ENCODE assay signal across 8 cellular contexts in the genomic region with DNA sequence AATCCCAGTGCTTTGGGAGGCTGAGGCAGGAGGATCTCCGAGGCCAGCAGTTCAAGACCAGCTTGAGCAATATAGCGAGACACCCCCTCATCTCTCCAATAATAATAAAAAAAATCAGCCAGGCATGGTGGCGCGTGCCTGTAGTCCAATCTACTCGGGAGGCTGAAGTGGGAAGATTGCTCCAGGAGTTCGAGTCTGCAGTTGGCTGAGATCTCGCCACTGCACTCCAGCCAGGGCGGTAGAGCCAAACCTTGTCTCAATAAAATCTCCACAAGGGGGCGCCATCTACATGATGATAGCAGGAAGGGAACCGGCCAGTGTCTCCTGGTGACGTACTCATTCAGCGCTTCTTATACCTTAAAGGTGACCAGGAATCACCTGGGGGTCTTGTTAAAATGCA. TPM values are rescaled to one million over a fixed set of nuclear protein-coding genes. Genes with fewer than 3 reads are reported as not detected.
DNase-seq lines count a peak whose midpoint lies in the region; ATAC-seq and TF ChIP-seq lines count a peak whose summit lies in the region.

No MANE protein-coding gene starts in this region.

- TF ChIP-seq CTCF in WTC11 (IDR thresholded peaks at IDR 0.05) (peak; percentile 80), breast epithelium (IDR thresholded peaks at IDR 0.05) (peak; percentile 64 to 73 (median 71))

- intact Hi-C loops in breast epithelium (cut with DNase I; ENCODE audit: low total_unique reads), result no loop called here

- H3K36me3 Mint-ChIP-seq in WTC11, result no peaks in the 10 kb centered on the region

- peak; percentile 63 for DNase-seq in AG08396 (ENCODE audit: low spot score)
- DNase-seq in H4 (ENCODE audit: low spot score), result peak; percentile 83
- peak; percentile 84 for DNase-seq in NCI-H2227 (lab: John Stamatoyannopoulos, UW; ENCODE audit: unreplicated experiment)
- peak; percentile 88 for DNase-seq in WTC11 (ENCODE audit: low spot score)
- DNase-seq in breast epithelium (ENCODE audit: low spot score in 2 of 2), result peak in 1 of 2 donors; percentile 65
- DNase-seq in islet precursor cell, result peak; percentile 90
- DNase-seq in stimulated activated CD4-positive, alpha-beta T cell treated with anti-CD3 and anti-CD28 coated beads, Interleukin-1b, Interleukin-23, amount 100 ng/mL, for 4 hours (ENCODE audit: low read depth in 2 of 2), result peak; percentile 40 to 80

- ATAC-seq in WTC11 (peak; percentile 97), GM18520 (IDR thresholded peaks at IDR 0.05; ENCODE audit: unreplicated experiment) (no peak)

- H3K9me3 Mint-ChIP-seq in WTC11, result no peaks in the 10 kb centered on the region

- H3K36me3 ChIP-seq in breast epithelium, result no peaks in the 10 kb centered on the region

- no peaks in the 10 kb centered on the region for H3K9me3 ChIP-seq in breast epithelium

- no peaks in the 10 kb centered on the region for H3K27me3 Mint-ChIP-seq in WTC11 (ENCODE audit: low read depth)

- CTCF ChIA-PET in WTC11 (lab: Charles Lee), result interaction anchor here (0.6 to 2.5 kb wide), 9 partner anchors 11 to 912 kb away, joined by 3 to 18 read pairs (median 4); partner anchors contain the start of gene DHX34

- POLR2A ChIA-PET in WTC11 (lab: Charles Lee), result no interaction called here

- H3K4me1 Mint-ChIP-seq in WTC11, result peaks cover 7% of the 10 kb centered on the region

- no peaks in the 10 kb centered on the region for H3K4me1 ChIP-seq in breast epithelium

- H3K4me3 Mint-ChIP-seq in WTC11, result no peak overlapping the region

- H3K27me3 ChIP-seq in breast epithelium, result no peaks in the 10 kb centered on the region

- H3K27ac Mint-ChIP-seq in WTC11, result no peak overlapping the region

- H3K4me3 ChIP-seq in breast epithelium, result no peak overlapping the region

- no peak for TF ChIP-seq POLR2A in breast epithelium (IDR thresholded peaks at IDR 0.05)

- H3K27ac ChIP-seq in breast epithelium, result no peak overlapping the region

TF ChIP-seq in WTC11, 78 proteins besides CTCF, POLR2A, EP300 and RAD21:
- TF ChIP-seq ATF2 (CRISPR knock-in tag; IDR thresholded peaks at IDR 0.05; ENCODE audit: borderline replicate concordance, low read depth), result no peak
- TF ChIP-seq SMAD4 (CRISPR knock-in tag; IDR thresholded peaks at IDR 0.05), result no peak
- 0 out of 2 replicates have a peak, but pooled peaks have one; percentile 19 for TF ChIP-seq GTF2I (CRISPR knock-in tag; conservative IDR thresholded peaks at IDR 0.05)
- TF ChIP-seq, protein P1, sequence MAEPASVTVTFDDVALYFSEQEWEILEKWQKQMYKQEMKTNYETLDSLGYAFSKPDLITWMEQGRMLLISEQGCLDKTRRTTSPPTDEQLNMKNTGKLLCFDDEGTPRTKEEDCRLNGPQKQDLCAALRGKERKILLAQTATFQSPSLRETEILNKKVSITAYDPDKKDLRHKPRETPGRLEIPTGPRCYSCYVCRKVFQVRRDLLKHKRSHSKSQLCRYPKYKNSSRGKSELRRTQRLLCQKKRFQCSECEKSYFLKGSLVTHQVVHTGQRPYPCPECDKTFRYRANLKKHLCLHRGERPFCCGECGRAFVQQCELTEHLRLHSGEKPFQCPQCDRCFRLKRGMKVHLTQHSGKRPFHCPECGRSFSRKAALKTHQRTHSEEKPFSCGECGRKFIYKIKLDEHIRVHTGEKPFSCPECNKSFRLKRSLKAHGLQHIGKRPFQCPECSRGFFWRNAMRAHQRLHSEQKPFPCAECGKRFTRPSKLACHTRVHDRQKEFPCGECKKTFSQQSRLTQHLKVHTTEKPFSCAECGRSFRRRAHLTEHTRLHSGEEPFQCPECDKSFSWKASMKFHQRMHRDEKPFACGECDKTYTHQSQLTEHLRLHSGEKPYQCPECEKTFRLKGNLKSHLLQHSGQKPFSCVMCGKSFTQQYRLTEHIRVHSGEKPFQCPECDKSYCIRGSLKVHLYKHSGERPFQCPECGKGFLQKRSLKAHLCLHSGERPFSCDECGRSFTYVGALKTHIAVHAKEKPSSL (CRISPR knock-in tag; conservative IDR thresholded peaks at IDR 0.05), result no peak
- TF ChIP-seq ZNF423 (CRISPR knock-in tag; IDR thresholded peaks at IDR 0.05), result no peak

RNA-seq across cellular contexts. Expression of gene C5AR1, which starts 13.6 kb away (rescaled TPM):
- total RNA-seq in H4 (2014; rRNA removed; shearing (Covaris generic)), result 0.04 TPM in 1 of 2 replicates, not detected in the other
- total RNA-seq in WTC11 (2021), result 0.18 to 0.32 TPM (median 0.28 TPM) in 3 replicates
- 10 to 100 TPM in 2 of 3 donors, 1 to 10 TPM in 1; 7.5 to 20.0 (median 10.8) TPM for total RNA-seq in breast epithelium

RNA-seq across cellular contexts. Expression of gene INAFM1, which starts 21.4 kb away (rescaled TPM):
- 5.7 and 7.2 TPM in 2 replicates for total RNA-seq in H4 (2014; rRNA removed; shearing (Covaris generic))
- 7.0 to 8.1 TPM (median 7.3 TPM) in 3 replicates for total RNA-seq in WTC11 (2021)
- total RNA-seq in breast epithelium, result 10 to 100 TPM in 1 of 3 donors, 1 to 10 TPM in 2; 5.3 to 10.5 (median 7.2) TPM

RNA-seq across cellular contexts. Expression of gene C5AR2, which starts 35.9 kb away (rescaled TPM):
- 0.08 TPM in 1 of 2 replicates, not detected in the other for total RNA-seq in H4 (2014; rRNA removed; shearing (Covaris generic))
- total RNA-seq in WTC11 (2021) (0.09 to 0.22 TPM (median 0.14 TPM) in 3 replicates), breast epithelium (1 to 10 TPM; 2.9 to 8.8 (median 6.6) TPM)

RNA-seq across cellular contexts. Expression of gene CCDC9, which starts 39.7 kb away (rescaled TPM):
- total RNA-seq in H4 (2014; rRNA removed; shearing (Covaris generic)), result 3.4 and 3.6 TPM in 2 replicates
- total RNA-seq in WTC11 (2021) (30.4 to 37.7 TPM (median 33.0 TPM) in 3 replicates), breast epithelium (10 to 100 TPM in 2 of 3 donors, 1 to 10 TPM in 1; 9.4 to 15.1 (median 14.8) TPM)

RNA-seq across cellular contexts. Expression of gene DHX34, which starts 53.1 kb away (rescaled TPM):
- 7.3 and 8.0 TPM in 2 replicates for total RNA-seq in H4 (2014; rRNA removed; shearing (Covaris generic))
- 35.6 to 36.5 TPM (median 35.6 TPM) in 3 replicates for total RNA-seq in WTC11 (2021)
- total RNA-seq in breast epithelium, result 10 to 100 TPM in 2 of 3 donors, 1 to 10 TPM in 1; 6.2 to 20.6 (median 20.5) TPM
